In genomic region chr17:35028531-35029262, GRCh38 we compare ENCODE assay signal across 10 cellular contexts. TPM values are rescaled to one million over a fixed set of nuclear protein-coding genes. Genes with fewer than 3 reads are reported as not detected.
DNase-seq lines count a peak whose midpoint lies in the region; ATAC-seq, FAIRE-seq and TF ChIP-seq lines count a peak whose summit lies in the region.
"Had no signal": no experiment of that assay in that cellular context is flagged by ENCODE, and none has a peak within 500 bp of the region (broad histone marks: within the 10 kb centered on the region; RNA-seq: fewer than 3 reads in every experiment).

No MANE protein-coding gene starts in this region.

- no peaks in the 10 kb centered on the region for H3K27me3 ChIP-seq in skeletal muscle satellite cell (ENCODE audit: control insufficient read depth, insufficient read depth, low read length)

- ATAC-seq in activated CD4-positive, CD25-positive, alpha-beta regulatory T cell treated with anti-CD3 and anti-CD28 coated beads, Interleukin-2, amount 50 U/mL, for 24 hours: peak; percentile 74 to 79
- ATAC-seq in GM19455 (IDR thresholded peaks at IDR 0.05; ENCODE audit: unreplicated experiment): no peak
- ATAC-seq: right cardiac atrium had no signal

- no peak for DNase-seq in activated CD4-positive, CD25-positive, alpha-beta regulatory T cell treated with anti-CD3 and anti-CD28 coated beads, Interleukin-2, amount 50 U/mL, for 72 hours
- peak; percentile 50 for DNase-seq in SKM-1 (lab: John Stamatoyannopoulos, UW; ENCODE audit: unreplicated experiment)
- peak; percentile 65 for DNase-seq in dermis blood vessel endothelial cell
- no peak for DNase-seq in middle frontal gyrus (ENCODE audit: extremely low spot score, low spot score)
- DNase-seq in D721Med (ENCODE audit: insufficient read length, low spot score): no peak
- DNase-seq: activated naive CD4-positive, alpha-beta T cell; right cardiac atrium had no signal

- H3K36me3 ChIP-seq in skeletal muscle satellite cell (ENCODE audit: insufficient read depth, low read length): peaks cover 12% of the 10 kb centered on the region

- no peak for TF ChIP-seq CTCF in D721Med (IDR thresholded peaks at IDR 0.05; ENCODE audit: insufficient read depth, missing control alignments)

- H3K4me3 ChIP-seq in skeletal muscle satellite cell (ENCODE audit: low read length): no peak overlapping the region

- peaks cover 16% of the 10 kb centered on the region for H3K4me1 ChIP-seq in skeletal muscle satellite cell (ENCODE audit: control insufficient read depth, insufficient read depth, low read length)

- no peaks in the 10 kb centered on the region for H3K9me3 ChIP-seq in skeletal muscle satellite cell (replicated peaks; ENCODE audit: low read length)

- FAIRE-seq in D721Med (lab: Jason Lieb, UNC): no peak

- peak overlapping the region; percentile 38 for H3K4me2 ChIP-seq in skeletal muscle satellite cell (ENCODE audit: low read length)

- peak overlapping the region; percentile 18 for H3K9ac ChIP-seq in skeletal muscle satellite cell (ENCODE audit: low read depth, low read length)

RNA-seq across cellular contexts. Expression of gene RFFL, which starts 34.8 kb away (rescaled TPM):
- 7.0 and 8.1 TPM in 2 replicates for total RNA-seq in dermis blood vessel endothelial cell
- 16.6 and 20.0 TPM in 2 replicates for total RNA-seq in skeletal muscle satellite cell (2012; rRNA removed)

RNA-seq across cellular contexts. Expression of gene LIG3, which starts 48.4 kb away (rescaled TPM):
- 23.1 and 37.8 TPM in 2 replicates for total RNA-seq in dermis blood vessel endothelial cell
- total RNA-seq in skeletal muscle satellite cell (2012; rRNA removed): 16.2 and 19.4 TPM in 2 replicates

Comparison
In these comparisons a context has a peak if more than half of its experiments do, and no peak if none do; other contexts are left out.
1. DNase-seq: peak in SKM-1 (single experiment) and dermis blood vessel endothelial cell (single experiment); none in activated CD4-positive, CD25-positive, alpha-beta regulatory T cell treated with anti-CD3 and anti-CD28 coated beads, Interleukin-2, amount 50 U/mL, for 72 hours (single experiment), middle frontal gyrus (single experiment) and D721Med (single experiment).